ENCODE assay signal across 16 cellular contexts in genomic region chr11:112537846-112538330, GRCh38.
DNase-seq lines count a peak whose midpoint lies in the region; ATAC-seq and TF ChIP-seq lines count a peak whose summit lies in the region.
"Had no signal": no experiment of that assay in that cellular context is flagged by ENCODE, and none has a peak within 500 bp of the region (broad histone marks: within the 10 kb centered on the region; RNA-seq: fewer than 3 reads in every experiment).

No MANE protein-coding gene starts in this region.

- no peak overlapping the region for H3K27ac ChIP-seq in RWPE2 (ENCODE audit: poor library complexity, severe bottlenecking)
- H3K27ac ChIP-seq: parathyroid adenoma, SJCRH30, skin epidermis had no signal

- intact Hi-C loops in lower leg skin (cut with DNase I; ENCODE audit: low total_unique reads) = no loop called here

- H3K27me3 ChIP-seq in RWPE2 (ENCODE audit: insufficient read depth, poor library complexity, severe bottlenecking) = no peaks in the 10 kb centered on the region
- H3K27me3 ChIP-seq: SJCRH30 had no signal

- H3K9me3 ChIP-seq in RWPE2 (ENCODE audit: severe bottlenecking) = no peaks in the 10 kb centered on the region
- H3K9me3 ChIP-seq: SJCRH30 had no signal

- no peak overlapping the region for H3K4me3 ChIP-seq in RWPE2 (ENCODE audit: severe bottlenecking)
- H3K4me3 ChIP-seq in lower leg skin (ENCODE audit: low read depth, poor library complexity, severe bottlenecking) = no peak overlapping the region
- H3K4me3 ChIP-seq: SJCRH30, skin epidermis had no signal

- DNase-seq in CD1c-positive myeloid dendritic cell (ENCODE audit: extremely low spot score) (peak; percentile 63), RWPE2 (ENCODE audit: low spot score) (no peak), iris pigment epithelial cell (ENCODE audit: low read depth) (peak; percentile 31), lower leg skin (ENCODE audit: low spot score in 2 of 2) (no peak), NCI-H748 (lab: John Stamatoyannopoulos, UW; ENCODE audit: unreplicated experiment) (no peak)
- no peak for DNase-seq in activated CD8-positive, alpha-beta memory T cell treated with anti-CD3 and anti-CD28 coated beads for 24 hours
- DNase-seq: activated CD4-positive, alpha-beta T cell treated with anti-CD3 and anti-CD28 coated beads, Interleukin-2, amount 50 U/mL, for 4 hours; NCI-H1417; NCI-H2171 treated with DMSO at 0.1 percent for 48 hours; SJCRH30; stimulated activated CD4-positive, alpha-beta T cell treated with anti-CD3 and anti-CD28 coated beads, Interleukin-4, amount 100 ng/mL, for 4 hours; T1000 had no signal

- TF ChIP-seq CTCF in RWPE2 (IDR thresholded peaks at IDR 0.05; ENCODE audit: poor library complexity, severe bottlenecking) (no peak), lower leg skin (IDR thresholded peaks at IDR 0.05) (no peak)

- H3K36me3 ChIP-seq in RWPE2 (ENCODE audit: low read depth) = no peaks in the 10 kb centered on the region
- H3K36me3 ChIP-seq: SJCRH30 had no signal

- ATAC-seq in HG03045 (IDR thresholded peaks at IDR 0.05; ENCODE audit: unreplicated experiment) (peak; percentile 40), RWPE2 (ENCODE audit: low read depth) (peak; percentile 87), HG03135 (IDR thresholded peaks at IDR 0.05; ENCODE audit: unreplicated experiment) (no peak)

- no peak for TF ChIP-seq POLR2A in lower leg skin (IDR thresholded peaks at IDR 0.05)

- H3K4me1 ChIP-seq in RWPE2 (ENCODE audit: insufficient read depth, poor library complexity, severe bottlenecking) = peaks cover 10% of the 10 kb centered on the region
- H3K4me1 ChIP-seq: parathyroid adenoma had no signal

Comparison
In these comparisons a context has a peak if more than half of its experiments do, and no peak if none do; other contexts are left out.
1. DNase-seq: peak in CD1c-positive myeloid dendritic cell (single experiment) and iris pigment epithelial cell (single experiment); none in RWPE2 (single experiment), lower leg skin (0 of 2), activated CD8-positive, alpha-beta memory T cell treated with anti-CD3 and anti-CD28 coated beads for 24 hours (single experiment) and NCI-H748 (single experiment).